ENCODE assay signal across 26 cellular contexts in the genomic region with DNA sequence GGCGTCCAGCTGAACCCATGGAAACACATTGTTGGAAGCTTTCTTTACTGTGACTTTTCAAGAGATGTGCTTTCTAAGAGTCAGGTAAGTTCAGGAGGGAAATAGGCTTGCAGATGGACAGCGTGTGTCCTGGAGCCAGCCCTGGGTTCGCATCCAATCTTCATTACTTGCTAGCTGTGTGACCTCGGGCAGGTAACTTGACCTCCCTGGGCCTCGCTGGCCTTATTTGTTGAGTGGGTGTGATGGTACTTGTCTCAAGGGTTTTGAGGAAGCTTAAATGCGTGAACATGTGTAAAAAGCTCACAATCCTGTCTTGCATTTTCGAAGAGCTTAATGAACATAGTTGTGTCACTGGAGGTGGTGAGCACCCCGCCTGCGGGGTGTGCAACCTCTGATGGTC. TPM values are rescaled to one million over a fixed set of nuclear protein-coding genes. Genes with fewer than 3 reads are reported as not detected.
DNase-seq lines count a peak whose midpoint lies in the region; ATAC-seq and TF ChIP-seq lines count a peak whose summit lies in the region.
"Had no signal": no experiment of that assay in that cellular context is flagged by ENCODE, and none has a peak within 500 bp of the region (broad histone marks: within the 10 kb centered on the region; RNA-seq: fewer than 3 reads in every experiment).

No MANE protein-coding gene starts in this region.

- no peak for DNase-seq in heart left ventricle
- no peak for DNase-seq in left cardiac atrium
- DNase-seq in putamen (ENCODE audit: low spot score) = no peak
- DNase-seq: activated gamma-delta T cell treated with Interleukin-2 at 50 U/mL for 16 hours; activated T-cell treated with anti-CD3 and anti-CD28 coated beads, Interleukin-2, amount 50 U/mL, for 24 hours; aorta; GF-D8; naive thymus-derived CD4-positive, alpha-beta T cell; NCI-H1694 treated with DMSO at 0.1 percent for 48 hours; NCI-H526; Peyer's patch; sigmoid colon; SJCRH30; stimulated activated naive CD8-positive, alpha-beta T cell treated with anti-CD3 and anti-CD28 coated beads, Interleukin-15, amount 100 ng/mL, for 72 hours had no signal

- no peak for TF ChIP-seq POLR2A in heart left ventricle (IDR thresholded peaks at IDR 0.05)

- H3K27me3 Mint-ChIP-seq in brain (peaks cover 11% of the 10 kb centered on the region), nephron (ENCODE audit: low read depth) (peaks cover 12% of the 10 kb centered on the region)

- intact Hi-C loops in heart left ventricle (cut with DNase I) (no loop called here), left cardiac atrium (cut with DNase I) (no loop called here)

- H3K4me3 ChIP-seq in heart left ventricle (no peak overlapping the region), thymus (ENCODE audit: low read length) (peak overlapping the region; percentile 35)
- H3K4me3 ChIP-seq: A549, Peyer's patch, sigmoid colon, SJCRH30 had no signal

- TF ChIP-seq CTCF in heart left ventricle (IDR thresholded peaks at IDR 0.05) (no peak), brain (conservative IDR thresholded peaks at IDR 0.05) (no peak), nephron (IDR thresholded peaks at IDR 0.05; ENCODE audit: unreplicated experiment in 3 of 3) (no peak)

- H3K27me3 ChIP-seq in heart left ventricle = no peaks in the 10 kb centered on the region
- H3K27me3 ChIP-seq in thymus (ENCODE audit: control insufficient read depth, insufficient read depth) = no peaks in the 10 kb centered on the region
- H3K27me3 ChIP-seq: Peyer's patch had no signal

- ATAC-seq in heart left ventricle (no peak), left cardiac atrium (no peak), HG03521 (IDR thresholded peaks at IDR 0.05; ENCODE audit: unreplicated experiment) (no peak), HG02642 (IDR thresholded peaks at IDR 0.05; ENCODE audit: poor library complexity, unreplicated experiment) (no peak)
- ATAC-seq: A549; left lobe of liver; naive thymus-derived CD4-positive, alpha-beta T cell; stimulated activated naive CD8-positive, alpha-beta T cell treated with anti-CD3 and anti-CD28 coated beads, Interleukin-15, amount 100 ng/mL, for 72 hours had no signal

- peaks cover 5% of the 10 kb centered on the region for H3K36me3 Mint-ChIP-seq in brain
- no peaks in the 10 kb centered on the region for H3K36me3 Mint-ChIP-seq in nephron (ENCODE audit: low read depth)
- H3K36me3 Mint-ChIP-seq: mesothelial cell of epicardium had no signal

- no peaks in the 10 kb centered on the region for H3K36me3 ChIP-seq in heart left ventricle
- H3K36me3 ChIP-seq in thymus (ENCODE audit: control insufficient read depth, insufficient read depth) = no peaks in the 10 kb centered on the region
- H3K36me3 ChIP-seq: Peyer's patch, sigmoid colon, SJCRH30 had no signal

- H3K27ac ChIP-seq in heart left ventricle (peak overlapping the region; percentile 23 to 93 (median 79)), thymus (ENCODE audit: low read depth) (no peak overlapping the region)
- H3K27ac ChIP-seq: epithelial cell of prostate, KMS-11, Peyer's patch, SJCRH30 had no signal

- H3K9me3 Mint-ChIP-seq in brain (no peaks in the 10 kb centered on the region), nephron (no peaks in the 10 kb centered on the region)
- H3K9me3 Mint-ChIP-seq: activated T-cell treated with anti-CD3 and anti-CD28 coated beads, Interleukin-2, amount 50 U/mL, for 24 hours; mesothelial cell of epicardium; naive thymus-derived CD4-positive, alpha-beta T cell; stimulated activated naive CD8-positive, alpha-beta T cell treated with anti-CD3 and anti-CD28 coated beads, Interleukin-15, amount 100 ng/mL, for 72 hours had no signal

- H3K4me1 Mint-ChIP-seq in brain = peaks cover 83% of the 10 kb centered on the region
- H3K4me1 Mint-ChIP-seq in nephron = peaks cover 24% of the 10 kb centered on the region

- peaks cover 5 to 82% (median 56%) of the 10 kb centered on the region in 12 donors for H3K4me1 ChIP-seq in heart left ventricle
- H3K4me1 ChIP-seq in thymus (ENCODE audit: control insufficient read depth, insufficient read depth, low read length) = peaks cover 44% of the 10 kb centered on the region
- H3K4me1 ChIP-seq: SJCRH30 had no signal

- WGBS in heart left ventricle, 4 donors = 85 to 88% (median 86%) methylated on average over 9 of the region's 9 CpGs
- 89% methylated on average over 9 of the region's 9 CpGs for WGBS in thymus

- H3K27ac Mint-ChIP-seq in brain (peak overlapping the region; percentile 93 to 99 (median 99)), nephron (peak overlapping the region in 2 of 3 experiments; percentile 55 to 63)
- H3K27ac Mint-ChIP-seq: activated T-cell treated with anti-CD3 and anti-CD28 coated beads, Interleukin-2, amount 50 U/mL, for 24 hours; mesothelial cell of epicardium; stimulated activated naive CD8-positive, alpha-beta T cell treated with anti-CD3 and anti-CD28 coated beads, Interleukin-15, amount 100 ng/mL, for 72 hours had no signal

- no peaks in the 10 kb centered on the region for H3K9me3 ChIP-seq in heart left ventricle
- no peaks in the 10 kb centered on the region for H3K9me3 ChIP-seq in thymus (ENCODE audit: control insufficient read depth)
- H3K9me3 ChIP-seq: A549, Peyer's patch, sigmoid colon, SJCRH30 had no signal

- H3K4me3 Mint-ChIP-seq in brain (peak overlapping the region; percentile 86 to 95 (median 92)), nephron (peak overlapping the region in 1 of 3 experiments; percentile 17)
- H3K4me3 Mint-ChIP-seq: activated T-cell treated with anti-CD3 and anti-CD28 coated beads, Interleukin-2, amount 50 U/mL, for 24 hours; mesothelial cell of epicardium; naive thymus-derived CD4-positive, alpha-beta T cell; stimulated activated naive CD8-positive, alpha-beta T cell treated with anti-CD3 and anti-CD28 coated beads, Interleukin-15, amount 100 ng/mL, for 72 hours had no signal

RNA-seq across cellular contexts. Expression of gene ADGRG1, which starts 11.8 kb away (rescaled TPM):
- total RNA-seq in heart left ventricle = 10 to 100 TPM; 15.2 to 65.2 (median 17.5) TPM
- 10 to 100 TPM; 14.1 to 23.3 TPM for polyA plus RNA-seq in heart left ventricle
- total RNA-seq in left cardiac atrium = 10 to 100 TPM; 22.9 to 41.9 TPM
- 268 TPM for polyA plus RNA-seq in brain (ENCODE audit: insufficient read depth, low read depth, low replicate concordance)
- 15.7 TPM for polyA plus RNA-seq in thymus

RNA-seq across cellular contexts. Expression of gene ADGRG3, which starts 27.9 kb away (rescaled TPM):
- total RNA-seq in heart left ventricle (1 to 10 TPM in 1 of 9 donors, under 1 TPM in 8; 0.12 to 1.4 (median 0.53) TPM), left cardiac atrium (1 to 10 TPM in 1 of 2 donors, under 1 TPM in 1; 0.97 to 1.1 TPM)
- polyA plus RNA-seq in heart left ventricle (under 1 TPM; 0.15 to 0.61 TPM), brain (ENCODE audit: insufficient read depth, low read depth, low replicate concordance) (0.29 TPM), thymus (0.94 TPM)
- total RNA-seq: HT1080, mesothelial cell of epicardium, SJCRH30 had no signal
- polyA plus RNA-seq: naive thymus-derived CD4-positive, alpha-beta T cell had no signal

RNA-seq across cellular contexts. Expression of gene DRC7, which starts 54.4 kb away (rescaled TPM):
- total RNA-seq in heart left ventricle (under 1 TPM in 1 of 9 donors, not detected in 8; 0.29 TPM), left cardiac atrium (not detected)
- polyA plus RNA-seq in heart left ventricle (not detected), brain (ENCODE audit: insufficient read depth, low read depth, low replicate concordance) (2.4 TPM), thymus (0.32 TPM)
- total RNA-seq: aorta; H1; HT1080; mesothelial cell of epicardium; naive thymus-derived CD4-positive, alpha-beta T cell; Peyer's patch; sigmoid colon; SJCRH30 had no signal
- polyA plus RNA-seq: naive thymus-derived CD4-positive, alpha-beta T cell; sigmoid colon had no signal

Comparison
In these comparisons a context has a peak if more than half of its experiments do, and no peak if none do; other contexts are left out.
1. RNA of gene ADGRG1, which starts 11.8 kb away (polyA plus RNA-seq): 268 TPM in brain (single experiment); 14.1 to 23.3 TPM in heart left ventricle and 15.7 TPM in thymus (single experiment); every median in the first group is over 10 times any median in the second.